In the genomic region with DNA sequence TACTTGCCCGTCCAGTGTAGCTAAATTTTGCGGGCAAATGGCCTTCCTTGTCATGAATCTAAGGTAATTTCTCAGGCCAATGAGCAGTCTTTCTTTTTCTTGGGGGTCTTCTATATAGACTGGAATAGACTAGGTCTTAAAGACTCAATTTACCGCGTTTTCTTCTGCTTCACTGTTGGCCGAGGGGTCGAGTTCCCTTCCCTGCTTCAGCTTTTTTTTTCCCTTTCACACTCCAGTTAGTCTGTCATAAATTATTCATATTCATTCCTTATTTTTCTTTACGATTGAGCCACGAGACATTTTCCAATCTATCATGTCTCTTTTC, we compare ENCODE assay signal across 8 cellular contexts. TPM values are rescaled to one million over a fixed set of nuclear protein-coding genes. Genes with fewer than 3 reads are reported as not detected.
A peak's percentile ranks its signal among the peaks of the same experiment; 100 is the strongest.
DNase-seq lines count a peak whose midpoint lies in the region; ATAC-seq and TF ChIP-seq lines count a peak whose summit lies in the region.

No MANE protein-coding gene starts in this region.

- H3K9me3 ChIP-seq in Caco-2 (no peaks in the 10 kb centered on the region), MG63 (no peaks in the 10 kb centered on the region), neuron (ENCODE audit: low read length) (peaks cover 4% of the 10 kb centered on the region)
- H3K9me3 ChIP-seq in effector memory CD4-positive, alpha-beta T cell (ENCODE audit: control insufficient read depth, low read length) = no peaks in the 10 kb centered on the region

- H3K9me3 Mint-ChIP-seq in Caco-2 (ENCODE audit: unreplicated experiment) = no peaks in the 10 kb centered on the region

- CTCF ChIA-PET in Caco-2 (lab: Charles Lee) = interaction anchor here (0.6 to 2.1 kb wide), 5 partner anchors 9 to 115 kb away, joined by 3 to 10 read pairs (median 6); no protein-coding TSS in a partner anchor

- H3K27ac Mint-ChIP-seq in Caco-2 (ENCODE audit: unreplicated experiment) = peak overlapping the region; percentile 98

- no peaks in the 10 kb centered on the region for H3K27me3 ChIP-seq in Caco-2 (replicated peaks; ENCODE audit: control insufficient read depth, insufficient read depth, low read length)
- H3K27me3 ChIP-seq in MG63 = peaks cover 11% of the 10 kb centered on the region
- no peaks in the 10 kb centered on the region for H3K27me3 ChIP-seq in effector memory CD4-positive, alpha-beta T cell (replicated peaks; ENCODE audit: control insufficient read depth, insufficient read depth, low read length, poor library complexity, severe bottlenecking)
- peaks cover 2% of the 10 kb centered on the region for H3K27me3 ChIP-seq in neuron (ENCODE audit: insufficient read depth, low read length)

- peak overlapping the region; percentile 75 for H3K27ac ChIP-seq in effector memory CD4-positive, alpha-beta T cell (ENCODE audit: insufficient read depth, low read length, poor library complexity, severe bottlenecking)

- peaks cover 12% of the 10 kb centered on the region; the same call in 1 of the 2 replicates for H3K4me1 ChIP-seq in Caco-2
- H3K4me1 ChIP-seq in effector memory CD4-positive, alpha-beta T cell (ENCODE audit: control insufficient read depth, insufficient read depth, low read length, poor library complexity, severe bottlenecking) = peaks cover 11% of the 10 kb centered on the region
- peaks cover 18% of the 10 kb centered on the region for H3K4me1 ChIP-seq in neuron (ENCODE audit: insufficient read depth, low read length)

- POLR2A ChIA-PET in Caco-2 (lab: Charles Lee) = interaction anchor here (0.5 to 1.6 kb wide), 4 partner anchors 11 to 60 kb away, joined by 3 to 4 read pairs (median 4); no protein-coding TSS in a partner anchor

- intact Hi-C loops in Caco-2 (cut with micrococcal nuclease; ENCODE audit: unreplicated experiment) = loop anchor here (1.0 to 2.0 kb wide), 4 partner anchors 13 to 33 kb away; no protein-coding TSS in a partner anchor

- H3K4me3 ChIP-seq in Caco-2 (ENCODE audit: low read depth, low read length) (peak overlapping the region; percentile 79), MG63 (peak overlapping the region; percentile 77), neuron (ENCODE audit: low read length) (peak overlapping the region; percentile 94)
- peak overlapping the region; percentile 94 for H3K4me3 ChIP-seq in effector memory CD4-positive, alpha-beta T cell (ENCODE audit: insufficient read depth, low read depth, low read length, poor library complexity, severe bottlenecking)

- no peak for TF ChIP-seq CTCF in Caco-2 (IDR thresholded peaks at IDR 0.05; ENCODE audit: insufficient read depth in 1 of 2, low read depth in 1 of 2, low read length in 1 of 2, severe bottlenecking in 1 of 2, unreplicated experiment in 1 of 2)

- peak overlapping the region; percentile 99 for H3K4me3 Mint-ChIP-seq in Caco-2 (ENCODE audit: unreplicated experiment)

- no TSS peak for BruUV-seq in Caco-2 (replicated peaks; lab: Mats Ljungman, UMichigan)

- H3K36me3 ChIP-seq in Caco-2 (ENCODE audit: control insufficient read depth, insufficient read depth, low read length) (peaks cover 2% of the 10 kb centered on the region; the same call in 1 of the 2 replicates), MG63 (peaks cover 3% of the 10 kb centered on the region), neuron (ENCODE audit: insufficient read depth, low read length) (peaks cover 2% of the 10 kb centered on the region)
- H3K36me3 ChIP-seq in effector memory CD4-positive, alpha-beta T cell (ENCODE audit: control insufficient read depth, insufficient read depth, low read length) = peaks cover 4% of the 10 kb centered on the region

- peaks cover 20% of the 10 kb centered on the region for H3K4me1 Mint-ChIP-seq in Caco-2 (ENCODE audit: low read depth, unreplicated experiment)

- no peak for ATAC-seq in HG02588 (IDR thresholded peaks at IDR 0.05; ENCODE audit: unreplicated experiment)

- H3K36me3 Mint-ChIP-seq in Caco-2 (ENCODE audit: insufficient read depth, unreplicated experiment) = peaks cover 22% of the 10 kb centered on the region

- H2AFZ ChIP-seq in neuron (ENCODE audit: low read depth, low read length) = peak overlapping the region; percentile 59

- no peaks in the 10 kb centered on the region for H3K27me3 Mint-ChIP-seq in Caco-2 (ENCODE audit: insufficient read depth, unreplicated experiment)

- DNase-seq in Caco-2 (no peak), MG63 (no peak), NCI-H2107 treated with DMSO at 0.1 percent for 48 hours (lab: John Stamatoyannopoulos, UW; ENCODE audit: unreplicated experiment) (no peak), GM19240 (ENCODE audit: insufficient read length, low spot score) (no peak), GF-D8 (lab: John Stamatoyannopoulos, UW) (no peak)
- no peak for DNase-seq in effector memory CD4-positive, alpha-beta T cell

RNA-seq across cellular contexts. Expression of a gene that starts 0.3 kb away (rescaled TPM):
- total RNA-seq in Caco-2 (2022) = 45.9 and 47.7 TPM in 2 replicates
- 9.6 and 16.1 TPM in 2 replicates for total RNA-seq in MG63 (2014; rRNA removed; shearing (Covaris generic); ENCODE audit: low replicate concordance)

RNA-seq across cellular contexts. Expression of a gene that starts 1.2 kb away (rescaled TPM):
- total RNA-seq in Caco-2 (2022) = 40.2 and 50.7 TPM in 2 replicates
- 1.9 and 6.9 TPM in 2 replicates for total RNA-seq in MG63 (2014; rRNA removed; shearing (Covaris generic); ENCODE audit: low replicate concordance)

RNA-seq across cellular contexts. Expression of a gene that starts 12.0 kb away (rescaled TPM):
- 11.8 and 12.1 TPM in 2 replicates for total RNA-seq in Caco-2 (2022)
- total RNA-seq in MG63 (2014; rRNA removed; shearing (Covaris generic); ENCODE audit: low replicate concordance) = 7.7 and 11.2 TPM in 2 replicates
